In genomic region chr3:188001052-188001567, GRCh38 we compare ENCODE assay signal across 12 cellular contexts.
DNase-seq lines count a peak whose midpoint lies in the region; ATAC-seq and TF ChIP-seq lines count a peak whose summit lies in the region.
"Had no signal": no experiment of that assay in that cellular context is flagged by ENCODE, and none has a peak within 500 bp of the region (broad histone marks: within the 10 kb centered on the region; RNA-seq: fewer than 3 reads in every experiment).

No MANE protein-coding gene starts in this region.

- no peak for TF ChIP-seq CTCF in GM13977 (IDR thresholded peaks at IDR 0.05; ENCODE audit: extremely low read depth, insufficient read depth, missing control alignments)

- H3K4me3 Mint-ChIP-seq in activated T-cell treated with anti-CD3 and anti-CD28 coated beads, Interleukin-2, amount 50 U/mL, for 24 hours, result no peak overlapping the region
- H3K4me3 Mint-ChIP-seq in activated T-helper 17 cell treated with anti-CD3 and anti-CD28 coated beads, Interleukin-2, amount 50 U/mL, for 72 hours, result peak overlapping the region; percentile 82

- no peaks in the 10 kb centered on the region for H3K27me3 Mint-ChIP-seq in activated T-cell treated with anti-CD3 and anti-CD28 coated beads, Interleukin-2, amount 50 U/mL, for 24 hours
- no peaks in the 10 kb centered on the region for H3K27me3 Mint-ChIP-seq in activated T-helper 17 cell treated with anti-CD3 and anti-CD28 coated beads, Interleukin-2, amount 50 U/mL, for 72 hours

- no peaks in the 10 kb centered on the region for H3K9me3 Mint-ChIP-seq in activated T-cell treated with anti-CD3 and anti-CD28 coated beads, Interleukin-2, amount 50 U/mL, for 24 hours
- no peaks in the 10 kb centered on the region for H3K9me3 Mint-ChIP-seq in activated T-helper 17 cell treated with anti-CD3 and anti-CD28 coated beads, Interleukin-2, amount 50 U/mL, for 72 hours

- peaks cover 59% of the 10 kb centered on the region for H3K4me1 Mint-ChIP-seq in activated T-cell treated with anti-CD3 and anti-CD28 coated beads, Interleukin-2, amount 50 U/mL, for 24 hours (ENCODE audit: low read depth)
- peaks cover 33% of the 10 kb centered on the region for H3K4me1 Mint-ChIP-seq in activated T-helper 17 cell treated with anti-CD3 and anti-CD28 coated beads, Interleukin-2, amount 50 U/mL, for 72 hours

- no peak for ATAC-seq in activated T-helper 17 cell treated with anti-CD3 and anti-CD28 coated beads, Interleukin-2, amount 50 U/mL, for 72 hours (replicated peaks)
- ATAC-seq: K562 had no signal

- DNase-seq in activated T-cell treated with anti-CD3 and anti-CD28 coated beads, Interleukin-2, amount 50 U/mL, for 24 hours, result no peak
- DNase-seq in activated T-cell treated with anti-CD3 and anti-CD28 coated beads for 4 hours (no peak), NCI-H2029 (lab: John Stamatoyannopoulos, UW) (peak; percentile 74), smooth muscle cell of the brain vasculature (ENCODE audit: low read depth, low spot score) (peak; percentile 49), pons (ENCODE audit: low spot score) (no peak), Ammon's horn (ENCODE audit: low spot score) (no peak), GM13977 (ENCODE audit: low spot score) (no peak)
- DNase-seq: islet precursor cell, NCI-H2227 treated with DMSO at 0.1 percent for 48 hours, Right ventricle myocardium superior had no signal

- in situ Hi-C loops in GM13977 (cut with MboI; ENCODE audit: low pct_unique_long_range_greater_than_20kb, low sequenced_read_pairs, unreplicated experiment), result no loop called here

- peaks cover 2% of the 10 kb centered on the region for H3K36me3 Mint-ChIP-seq in activated T-cell treated with anti-CD3 and anti-CD28 coated beads, Interleukin-2, amount 50 U/mL, for 24 hours (ENCODE audit: low read depth)
- H3K36me3 Mint-ChIP-seq in activated T-helper 17 cell treated with anti-CD3 and anti-CD28 coated beads, Interleukin-2, amount 50 U/mL, for 72 hours (ENCODE audit: low read depth), result no peaks in the 10 kb centered on the region

- peak overlapping the region; percentile 88 for H3K27ac Mint-ChIP-seq in activated T-cell treated with anti-CD3 and anti-CD28 coated beads, Interleukin-2, amount 50 U/mL, for 24 hours
- H3K27ac Mint-ChIP-seq in activated T-helper 17 cell treated with anti-CD3 and anti-CD28 coated beads, Interleukin-2, amount 50 U/mL, for 72 hours, result peak overlapping the region; percentile 93

Comparison
In these comparisons a context has a peak if more than half of its experiments do, and no peak if none do; other contexts are left out.
1. DNase-seq: peak in NCI-H2029 (single experiment) and smooth muscle cell of the brain vasculature (single experiment); none in activated T-cell treated with anti-CD3 and anti-CD28 coated beads, Interleukin-2, amount 50 U/mL, for 24 hours (single experiment), activated T-cell treated with anti-CD3 and anti-CD28 coated beads for 4 hours (single experiment), pons (single experiment), Ammon's horn (single experiment) and GM13977 (single experiment).